Comparison of ENCODE assay signal across 18 cellular contexts in the genomic region with DNA sequence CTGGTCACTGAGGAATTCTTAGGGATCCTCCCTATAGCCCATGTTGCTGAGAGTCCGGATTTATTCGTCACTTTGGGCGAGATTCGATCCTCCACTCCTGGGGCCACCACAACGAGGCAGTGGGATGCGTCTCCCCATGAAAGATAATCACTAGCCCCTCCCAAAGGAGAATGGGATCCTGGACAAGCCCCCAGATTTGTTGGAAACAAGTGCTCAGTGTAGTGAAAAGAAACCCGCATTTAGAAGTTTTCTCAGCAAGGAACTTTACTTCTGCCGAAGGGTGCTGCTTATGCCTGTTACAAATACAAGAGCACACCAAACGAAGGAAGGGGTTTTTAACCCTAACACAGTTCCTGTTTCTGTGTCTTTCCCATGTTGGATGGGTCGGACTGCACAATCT.
DNase-seq lines count a peak whose midpoint lies in the region; TF ChIP-seq lines count a peak whose summit lies in the region.
"Had no signal": no experiment of that assay in that cellular context is flagged by ENCODE, and none has a peak within 500 bp of the region (broad histone marks: within the 10 kb centered on the region; RNA-seq: fewer than 3 reads in every experiment).

No MANE protein-coding gene starts in this region.

- H2BK15ac ChIP-seq in mesendoderm (replicated peaks; ENCODE audit: low read depth) = no peak overlapping the region

- H3K4me1 ChIP-seq in mesendoderm (ENCODE audit: control insufficient read depth, low read depth, low read length) = no peaks in the 10 kb centered on the region
- H3K4me1 ChIP-seq: BE2C, Caco-2 had no signal

- no peak overlapping the region for H2BK5ac ChIP-seq in mesendoderm (ENCODE audit: low read length)

- H3K27me3 ChIP-seq in mesendoderm (ENCODE audit: insufficient read depth, low read length, poor library complexity) = no peaks in the 10 kb centered on the region
- H3K27me3 ChIP-seq: BE2C had no signal

- no peaks in the 10 kb centered on the region for H3K79me2 ChIP-seq in mesendoderm (ENCODE audit: control insufficient read depth, insufficient read depth, low read length)

- H3K79me1 ChIP-seq in mesendoderm (ENCODE audit: low read length) = no peaks in the 10 kb centered on the region

- no peak for TF ChIP-seq CTCF in choroid plexus epithelial cell (conservative IDR thresholded peaks at IDR 0.05; ENCODE audit: low read depth, low read length)

- H3K4ac ChIP-seq in mesendoderm (ENCODE audit: low read depth, low read length) = no peak overlapping the region

- H3K4me3 ChIP-seq in choroid plexus epithelial cell (ENCODE audit: low read depth, low read length) (no peak overlapping the region), mesendoderm (ENCODE audit: low read length) (no peak overlapping the region)

- H3K23ac ChIP-seq in mesendoderm (ENCODE audit: low read length) = no peak overlapping the region

- no peak overlapping the region for H3K18ac ChIP-seq in mesendoderm (ENCODE audit: low read length)

- DNase-seq in NCI-H2227 (lab: John Stamatoyannopoulos, UW; ENCODE audit: unreplicated experiment) (peak; percentile 4), NCI-H2227 treated with DMSO at 0.1 percent for 48 hours (lab: John Stamatoyannopoulos, UW) (no peak), NCI-H69 (lab: John Stamatoyannopoulos, UW) (peak; percentile 2), choroid plexus epithelial cell (ENCODE audit: low read depth) (peak; percentile 17), mesendoderm (peak; percentile 51), substantia nigra (lab: John Stamatoyannopoulos, UW) (no peak), retina (no peak), NCI-H187 (lab: John Stamatoyannopoulos, UW) (no peak)
- DNase-seq: BE2C; Caco-2; CD4-positive, alpha-beta T cell; DMS79; HFFc6; KG1; NCI-H1417; NCI-H187 treated with DMSO at 0.1 percent for 48 hours; NCI-H446; SW 1271 had no signal

- H3K27ac ChIP-seq in mesendoderm (ENCODE audit: low read depth, low read length) (no peak overlapping the region), substantia nigra (ENCODE audit: low read depth, low read length, poor library complexity, severe bottlenecking) (no peak overlapping the region)

- H3K36me3 ChIP-seq in mesendoderm (ENCODE audit: control insufficient read depth, insufficient read depth, low read length) = no peaks in the 10 kb centered on the region
- H3K36me3 ChIP-seq: BE2C had no signal

- H4K8ac ChIP-seq in mesendoderm (ENCODE audit: low read depth, low read length) = no peak overlapping the region

- no peak overlapping the region for H3K9ac ChIP-seq in mesendoderm (ENCODE audit: low read length)

- H4K5ac ChIP-seq in mesendoderm (ENCODE audit: low read length) = no peak overlapping the region

- no peak overlapping the region for H3K56ac ChIP-seq in mesendoderm (ENCODE audit: low read length)

- H2BK120ac ChIP-seq in mesendoderm (ENCODE audit: low read depth, low read length) = no peak overlapping the region

- H2AK5ac ChIP-seq in mesendoderm (ENCODE audit: low read length) = no peak overlapping the region

- no peak overlapping the region for H3K4me2 ChIP-seq in mesendoderm (ENCODE audit: low read length)

- WGBS in mesendoderm (ENCODE audit: extremely low coverage, insufficient coverage, low lambda C conversion rate) = no CpG with 5 or more reads among the region's 10 CpGs

Comparison
In these comparisons a context has a peak if more than half of its experiments do, and no peak if none do; other contexts are left out.
1. DNase-seq: peak in NCI-H2227 (single experiment), NCI-H69 (single experiment), choroid plexus epithelial cell (single experiment) and mesendoderm (single experiment); none in NCI-H2227 treated with DMSO at 0.1 percent for 48 hours (single experiment), substantia nigra (0 of 49), retina (single experiment) and NCI-H187 (0 of 2).